9 cellular contexts compared by ENCODE assay signal in genomic region chrX:1393871-1394615, GRCh38. TPM values are rescaled to one million over a fixed set of nuclear protein-coding genes. Genes with fewer than 3 reads are reported as not detected.
DNase-seq lines count a peak whose midpoint lies in the region; ATAC-seq and TF ChIP-seq lines count a peak whose summit lies in the region.
"Had no signal": no experiment of that assay in that cellular context is flagged by ENCODE, and none has a peak within 500 bp of the region (broad histone marks: within the 10 kb centered on the region; RNA-seq: fewer than 3 reads in every experiment).

No MANE protein-coding gene starts in this region.

- no peak overlapping the region for H3K27ac ChIP-seq in CD4-positive, alpha-beta T cell (ENCODE audit: low read depth, low read length)
- H3K27ac ChIP-seq in OCI-LY1 (ENCODE audit: low read depth, low read length, poor library complexity, severe bottlenecking) (no peak overlapping the region), neural progenitor cell (peak overlapping the region; percentile 58)
- H3K27ac ChIP-seq: neutrophil had no signal

- H3F3A ChIP-seq in OCI-LY1 (ENCODE audit: insufficient read depth, low read length), result no peaks in the 10 kb centered on the region
- H3F3A ChIP-seq in neural progenitor cell (ENCODE audit: low read depth), result peaks cover 18% of the 10 kb centered on the region

- peak overlapping the region; percentile 82; the same call in 1 of the 2 replicates for H3K4me2 ChIP-seq in OCI-LY1 (ENCODE audit: low read length)
- peak overlapping the region; percentile 94 for H3K4me2 ChIP-seq in neural progenitor cell

- CTCF ChIA-PET in CD4-positive, alpha-beta T cell (lab: Charles Lee), result no interaction called here

- intact Hi-C loops in CD4-positive, alpha-beta T cell (cut with DNase I, micrococcal nuclease), result loop anchor here (2.0 to 10.0 kb wide), 10 partner anchors 57 to 1301 kb away; partner anchors contain the start of genes AKAP17A (in 1 of the 2), ASMTL (in 1 of the 2), CD99 (in 1 of the 2) and P2RY8 (in 1 of the 2)
- intact Hi-C loops in dendritic cell treated with granulocyte-macrophage colony-stimulating factor and Interleukin-4, amounts not matched to agents 40 ng/mL and 50 ng/mL, for 4 days (cut with micrococcal nuclease), result loop anchor here (5.0 kb wide), 2 partner anchors 62 to 147 kb away; no protein-coding TSS in a partner anchor

- peaks cover 35% of the 10 kb centered on the region for H3K4me1 Mint-ChIP-seq in CD4-positive, alpha-beta T cell (ENCODE audit: low read depth)
- peaks cover 50% of the 10 kb centered on the region for H3K4me1 Mint-ChIP-seq in dendritic cell treated with granulocyte-macrophage colony-stimulating factor and Interleukin-4, amounts not matched to agents 40 ng/mL and 50 ng/mL, for 4 days (ENCODE audit: low read depth)
- peaks cover 27% of the 10 kb centered on the region for H3K4me1 Mint-ChIP-seq in neural progenitor cell

- H3K27me3 ChIP-seq in CD4-positive, alpha-beta T cell (ENCODE audit: control insufficient read depth, insufficient read depth, low read length), result no peaks in the 10 kb centered on the region
- H3K27me3 ChIP-seq in OCI-LY1 (ENCODE audit: insufficient read depth, low read length), result no peaks in the 10 kb centered on the region
- H3K27me3 ChIP-seq in neural progenitor cell, result no peaks in the 10 kb centered on the region
- H3K27me3 ChIP-seq: neutrophil had no signal

- H3K9ac ChIP-seq in OCI-LY1 (ENCODE audit: low read length), result no peak overlapping the region; the same call in 1 of the 2 replicates
- no peak overlapping the region for H3K9ac ChIP-seq in neural progenitor cell

- peak overlapping the region; percentile 98 for H3K4me3 ChIP-seq in OCI-LY1 (ENCODE audit: low read depth, low read length, poor library complexity, severe bottlenecking)
- H3K4me3 ChIP-seq in neural progenitor cell, result peak overlapping the region; percentile 92

- peak overlapping the region; percentile 74 for H3K27ac Mint-ChIP-seq in CD4-positive, alpha-beta T cell
- peak overlapping the region; percentile 99 for H3K27ac Mint-ChIP-seq in dendritic cell treated with granulocyte-macrophage colony-stimulating factor and Interleukin-4, amounts not matched to agents 40 ng/mL and 50 ng/mL, for 4 days
- peak overlapping the region; percentile 90 for H3K27ac Mint-ChIP-seq in neural progenitor cell

- ATAC-seq in CD4-positive, alpha-beta T cell (ENCODE audit: poor library complexity), result no peak
- ATAC-seq in HG02588 (IDR thresholded peaks at IDR 0.05; ENCODE audit: unreplicated experiment) (no peak), HG03025 (IDR thresholded peaks at IDR 0.05; ENCODE audit: low FRiP score, unreplicated experiment) (no peak)

- no peaks in the 10 kb centered on the region for H3K27me3 Mint-ChIP-seq in CD4-positive, alpha-beta T cell
- H3K27me3 Mint-ChIP-seq in dendritic cell treated with granulocyte-macrophage colony-stimulating factor and Interleukin-4, amounts not matched to agents 40 ng/mL and 50 ng/mL, for 4 days, result no peaks in the 10 kb centered on the region
- peaks cover 4% of the 10 kb centered on the region for H3K27me3 Mint-ChIP-seq in neural progenitor cell (ENCODE audit: insufficient read depth, low read depth)

- no peaks in the 10 kb centered on the region for H4K20me1 ChIP-seq in OCI-LY1 (ENCODE audit: insufficient read depth, low read length)
- peaks cover 35% of the 10 kb centered on the region for H4K20me1 ChIP-seq in neural progenitor cell (ENCODE audit: low read depth)

- H3K9me2 ChIP-seq in OCI-LY1 (ENCODE audit: low read depth, low read length), result no peaks in the 10 kb centered on the region

- no peaks in the 10 kb centered on the region for H3K9me3 Mint-ChIP-seq in CD4-positive, alpha-beta T cell
- no peaks in the 10 kb centered on the region for H3K9me3 Mint-ChIP-seq in dendritic cell treated with granulocyte-macrophage colony-stimulating factor and Interleukin-4, amounts not matched to agents 40 ng/mL and 50 ng/mL, for 4 days
- H3K9me3 Mint-ChIP-seq in neural progenitor cell, result no peaks in the 10 kb centered on the region

- H3K79me2 ChIP-seq in OCI-LY1 (ENCODE audit: insufficient read depth, low read length), result peaks cover 32% of the 10 kb centered on the region
- peaks cover 60% of the 10 kb centered on the region for H3K79me2 ChIP-seq in neural progenitor cell (ENCODE audit: low read depth)

- POLR2A ChIA-PET in CD4-positive, alpha-beta T cell (lab: Charles Lee), result no interaction called here

- DNase-seq in CD4-positive, alpha-beta T cell, result peak in 1 of 10 experiments; percentile 29
- no peak for DNase-seq in neural progenitor cell (ENCODE audit: low spot score)
- no peak for DNase-seq in COR-L47 (lab: John Stamatoyannopoulos, UW)
- no peak for DNase-seq in NCI-H2227 (lab: John Stamatoyannopoulos, UW; ENCODE audit: unreplicated experiment)

- peaks cover 37% of the 10 kb centered on the region for H3K36me3 Mint-ChIP-seq in CD4-positive, alpha-beta T cell (ENCODE audit: low read depth)
- peaks cover 92% of the 10 kb centered on the region for H3K36me3 Mint-ChIP-seq in dendritic cell treated with granulocyte-macrophage colony-stimulating factor and Interleukin-4, amounts not matched to agents 40 ng/mL and 50 ng/mL, for 4 days (ENCODE audit: low read depth)
- H3K36me3 Mint-ChIP-seq in neural progenitor cell, result peaks cover 16% of the 10 kb centered on the region

- no peaks in the 10 kb centered on the region for H3K9me3 ChIP-seq in CD4-positive, alpha-beta T cell (ENCODE audit: control insufficient read depth, low read length)
- H3K9me3 ChIP-seq in OCI-LY1 (ENCODE audit: low read length), result no peaks in the 10 kb centered on the region
- no peaks in the 10 kb centered on the region for H3K9me3 ChIP-seq in neural progenitor cell (ENCODE audit: low read depth)
- H3K9me3 ChIP-seq: neutrophil had no signal

- H3K36me3 ChIP-seq in OCI-LY1 (ENCODE audit: insufficient read depth, low read length) (peaks cover 71% of the 10 kb centered on the region), neural progenitor cell (peaks cover 6% of the 10 kb centered on the region)

- H3K4me3 Mint-ChIP-seq in CD4-positive, alpha-beta T cell, result peak overlapping the region; percentile 92
- H3K4me3 Mint-ChIP-seq in dendritic cell treated with granulocyte-macrophage colony-stimulating factor and Interleukin-4, amounts not matched to agents 40 ng/mL and 50 ng/mL, for 4 days, result peak overlapping the region; percentile 97
- H3K4me3 Mint-ChIP-seq in neural progenitor cell, result peak overlapping the region; percentile 92

- H3K4me1 ChIP-seq in OCI-LY1 (ENCODE audit: insufficient read depth, low read length, severe bottlenecking), result peaks cover 38% of the 10 kb centered on the region
- peaks cover 19% of the 10 kb centered on the region for H3K4me1 ChIP-seq in neural progenitor cell

- no peak for TF ChIP-seq CTCF in CD4-positive, alpha-beta T cell (IDR thresholded peaks at IDR 0.05)
- TF ChIP-seq CTCF in OCI-LY1 (IDR thresholded peaks at IDR 0.05; ENCODE audit: low read length) (no peak), neural progenitor cell (IDR thresholded peaks at IDR 0.05) (no peak)

- H2AFZ ChIP-seq in OCI-LY1 (ENCODE audit: low read length) (no peak overlapping the region), neural progenitor cell (replicated peaks) (no peak overlapping the region)

RNA-seq across cellular contexts. Expression of gene SLC25A6, which starts 2.1 kb away (rescaled TPM):
- 100 to 1,000 TPM; 338 to 340 TPM for total RNA-seq in CD4-positive, alpha-beta T cell
- total RNA-seq in neural progenitor cell (ENCODE audit: low replicate concordance), result 193 and 487 TPM in 2 replicates

RNA-seq across cellular contexts. Expression of gene IL3RA, which starts 57.5 kb away (rescaled TPM):
- total RNA-seq in CD4-positive, alpha-beta T cell, result under 1 TPM; 0.45 to 0.49 TPM
- not detected in 2 replicates for total RNA-seq in neural progenitor cell (ENCODE audit: low replicate concordance)

RNA-seq across cellular contexts. Expression of gene ASMTL, which starts 58.7 kb away (rescaled TPM):
- 10 to 100 TPM; 34.6 to 39.3 TPM for total RNA-seq in CD4-positive, alpha-beta T cell
- total RNA-seq in neural progenitor cell (ENCODE audit: low replicate concordance), result 46.1 and 73.2 TPM in 2 replicates
